In genomic region chr20:35601021-35601973, GRCh38 we compare ENCODE assay signal across 8 cellular contexts. TPM values are rescaled to one million over a fixed set of nuclear protein-coding genes. Genes with fewer than 3 reads are reported as not detected.
DNase-seq lines count a peak whose midpoint lies in the region; ATAC-seq, FAIRE-seq and TF ChIP-seq lines count a peak whose summit lies in the region.

No MANE protein-coding gene starts in this region.

- peak overlapping the region; percentile 1 to 21 (median 2) for H3K4me3 ChIP-seq in endothelial cell of umbilical vein (replicated peaks in 1 of 3; ENCODE audit: insufficient read depth in 1 of 3, low read depth in 1 of 3, low read length in 3 of 3)

- no peak overlapping the region for H3K27ac ChIP-seq in endothelial cell of umbilical vein (ENCODE audit: insufficient read depth, low read depth, low read length)

- no peaks in the 10 kb centered on the region for H3K79me2 ChIP-seq in endothelial cell of umbilical vein (ENCODE audit: control insufficient read depth, insufficient read depth, low read length)

- in situ Hi-C loops in ACHN (cut with HindIII; ENCODE audit: low pct_ligation_motif_present, low pct_unique_long_range_greater_than_20kb, low sequenced_read_pairs) = no loop called here

- dilution Hi-C loops in endothelial cell of umbilical vein (cut with MboI; ENCODE audit: extremely low pct_ligation_motif_present, low sequenced_read_pairs) = no loop called here

- peak; percentile 65 for ATAC-seq in GM21723 (IDR thresholded peaks at IDR 0.05; ENCODE audit: unreplicated experiment)

- peak overlapping the region; percentile 71 for H3K4me2 ChIP-seq in endothelial cell of umbilical vein (ENCODE audit: insufficient read depth, low read length)

- H3K9me3 ChIP-seq in endothelial cell of umbilical vein (replicated peaks; ENCODE audit: control insufficient read depth, insufficient read depth, low read length) = no peaks in the 10 kb centered on the region

- CTCF ChIA-PET in endothelial cell of umbilical vein (lab: Charles Lee) = interaction anchor here (0.8 to 2.1 kb wide), 9 partner anchors 10 to 353 kb away, joined by 3 to 28 read pairs (median 3); partner anchors contain the start of genes SCAND1 and SPAG4

- peak; percentile 62 for DNase-seq in ACHN
- DNase-seq in NCI-H526 treated with DMSO at 0.1 percent for 48 hours (lab: John Stamatoyannopoulos, UW) = peak; percentile 58
- DNase-seq in activated CD8-positive, alpha-beta memory T cell treated with anti-CD3 and anti-CD28 coated beads, Interleukin-2, amount 50 U/mL, for 24 hours (ENCODE audit: extremely low read depth) = peak; percentile 43
- peak; percentile 79 for DNase-seq in endothelial cell of umbilical vein (ENCODE audit: low read depth, low spot score)
- peak; percentile 81 for DNase-seq in mucosa of gallbladder (ENCODE audit: low spot score)
- peak; percentile 57 to 68 for DNase-seq in stimulated activated CD8-positive, alpha-beta memory T cell treated with anti-CD3 and anti-CD28 coated beads, Interleukin-2, amount 100 ng/mL, for 48 hours (ENCODE audit: low read depth in 2 of 2)
- DNase-seq in RCC 7860 (ENCODE audit: low spot score) = no peak

- TF ChIP-seq POLR2A in endothelial cell of umbilical vein (IDR thresholded peaks at IDR 0.05; ENCODE audit: low read depth, low read length) = no peak

- POLR2A ChIA-PET in endothelial cell of umbilical vein (lab: Charles Lee) = no interaction called here

- no peak overlapping the region for H3K9ac ChIP-seq in endothelial cell of umbilical vein (replicated peaks; ENCODE audit: extremely low read depth, insufficient read depth, low read length)

- intact Hi-C loops in endothelial cell of umbilical vein (cut with micrococcal nuclease) = loop anchor here (2.0 to 5.0 kb wide), 3 partner anchors 16 to 139 kb away; partner anchors contain the start of genes NFS1 and ROMO1

- no TSS peak for BruUV-seq in endothelial cell of umbilical vein (replicated peaks; lab: Mats Ljungman, UMichigan)

- FAIRE-seq in endothelial cell of umbilical vein (lab: Jason Lieb, UNC) (peak; percentile 86), RCC 7860 (lab: Jason Lieb, UNC) (no peak)

- H3K4me1 ChIP-seq in endothelial cell of umbilical vein (ENCODE audit: control insufficient read depth, extremely low read depth, insufficient read depth, low read length) = peaks cover 8% of the 10 kb centered on the region

- no peaks in the 10 kb centered on the region for H3K36me3 ChIP-seq in endothelial cell of umbilical vein (ENCODE audit: control insufficient read depth in 2 of 2, extremely low read depth in 1 of 2, insufficient read depth in 2 of 2, low read length in 2 of 2)

- no peaks in the 10 kb centered on the region for H3K9me1 ChIP-seq in endothelial cell of umbilical vein (replicated peaks; ENCODE audit: control insufficient read depth, extremely low read depth, insufficient read depth, low read length)

- no peaks in the 10 kb centered on the region for H4K20me1 ChIP-seq in endothelial cell of umbilical vein (replicated peaks; ENCODE audit: control insufficient read depth, extremely low read depth, insufficient read depth, low read length)

- peaks cover 13 to 15% of the 10 kb centered on the region in 2 experiments for H3K27me3 ChIP-seq in endothelial cell of umbilical vein (ENCODE audit: control insufficient read depth in 2 of 2, insufficient read depth in 2 of 2, low read length in 2 of 2)

- peak overlapping the region; percentile 90 for H2AFZ ChIP-seq in endothelial cell of umbilical vein (ENCODE audit: low read depth, low read length)

- peak; percentile 26 to 52 for TF ChIP-seq CTCF in endothelial cell of umbilical vein (IDR thresholded peaks at IDR 0.05; ENCODE audit: extremely low read depth in 1 of 2, insufficient read depth in 1 of 2, low read depth in 1 of 2, low read length in 2 of 2)

TF ChIP-seq in endothelial cell of umbilical vein, 7 proteins besides CTCF, POLR2A, EP300 and RAD21:
- TF ChIP-seq EZH2 (IDR thresholded peaks at IDR 0.05; ENCODE audit: borderline replicate concordance, low read depth, low read length, severe bottlenecking) (peak; percentile 59), JUN (IDR thresholded peaks at IDR 0.05; ENCODE audit: borderline replicate concordance, insufficient read depth, insufficient read length, low read depth) (no peak), POLR2AphosphoS5 (IDR thresholded peaks at IDR 0.05; ENCODE audit: insufficient read depth, low read depth, low read length) (peak; percentile 42), MAX (IDR thresholded peaks at IDR 0.05; ENCODE audit: insufficient read depth, insufficient read length) (peak; percentile 93)

RNA-seq across cellular contexts. Expression of gene SPAG4, which starts 14.3 kb away (rescaled TPM):
- total RNA-seq in endothelial cell of umbilical vein = 3.7 and 7.2 TPM in 2 replicates
- polyA plus RNA-seq in endothelial cell of umbilical vein = 9.5 and 12.3 TPM in 2 replicates
- polyA plus RNA-seq in endothelial cell of umbilical vein (2011; cell fraction: cytosol; rRNA removed) = 4.9 and 7.4 TPM in 2 replicates
- polyA plus RNA-seq in endothelial cell of umbilical vein (2011; cell fraction: nucleus; rRNA removed) = 13.4 and 16.8 TPM in 2 replicates
- 4.2 and 8.0 TPM in 2 replicates for polyA plus RNA-seq in endothelial cell of umbilical vein (2012)
- polyA minus RNA-seq in endothelial cell of umbilical vein = 3.6 and 4.4 TPM in 2 replicates
- polyA minus RNA-seq in endothelial cell of umbilical vein (2011; cell fraction: cytosol; rRNA and poly(A)+ RNA removed) = 1.5 TPM
- 0.87 and 2.8 TPM in 2 replicates for polyA minus RNA-seq in endothelial cell of umbilical vein (2011; cell fraction: nucleus; rRNA and poly(A)+ RNA removed)
- total RNA-seq in mucosa of gallbladder = 7.2 TPM

RNA-seq across cellular contexts. Expression of gene ERGIC3, which starts 59.4 kb away (rescaled TPM):
- total RNA-seq in endothelial cell of umbilical vein (202 and 203 TPM in 2 replicates), mucosa of gallbladder (319 TPM)
- polyA plus RNA-seq in endothelial cell of umbilical vein = 419 and 481 TPM in 2 replicates
- polyA plus RNA-seq in endothelial cell of umbilical vein (2011; cell fraction: cytosol; rRNA removed) = 477 and 497 TPM in 2 replicates
- 351 and 359 TPM in 2 replicates for polyA plus RNA-seq in endothelial cell of umbilical vein (2011; cell fraction: nucleus; rRNA removed)
- 257 and 321 TPM in 2 replicates for polyA plus RNA-seq in endothelial cell of umbilical vein (2012)
- polyA minus RNA-seq in endothelial cell of umbilical vein = 266 and 298 TPM in 2 replicates
- polyA minus RNA-seq in endothelial cell of umbilical vein (2011; cell fraction: cytosol; rRNA and poly(A)+ RNA removed) = 139 TPM
- 59.9 and 70.6 TPM in 2 replicates for polyA minus RNA-seq in endothelial cell of umbilical vein (2011; cell fraction: nucleus; rRNA and poly(A)+ RNA removed)
